8 cellular contexts compared by ENCODE assay signal in genomic region chr7:105532709-105533460, GRCh38. TPM values are rescaled to one million over a fixed set of nuclear protein-coding genes. Genes with fewer than 3 reads are reported as not detected.
DNase-seq lines count a peak whose midpoint lies in the region; ATAC-seq, FAIRE-seq and TF ChIP-seq lines count a peak whose summit lies in the region.

No MANE protein-coding gene starts in this region.

- no peak for FAIRE-seq in keratinocyte (lab: Jason Lieb, UNC)

- H3K27me3 ChIP-seq in keratinocyte (ENCODE audit: control insufficient read depth, extremely low read depth, insufficient read depth, low read length), result no peaks in the 10 kb centered on the region
- H3K27me3 ChIP-seq in subcutaneous abdominal adipose tissue (ENCODE audit: control insufficient read depth in 5 of 5, insufficient read depth in 4 of 5, low read length in 5 of 5), result no peaks in the 10 kb centered on the region

- intact Hi-C loops in activated T-helper 2 cell treated with anti-CD3 and anti-CD28 coated beads, Interferon-gamma antibody, Interleukin-2, Interleukin-4, amounts not matched to agents 10 μg/mL and 5 μg/mL and 100 μg/mL, durations not matched to agents 14 hours and 24 hours and 36 hours (cut with micrococcal nuclease), result loop anchor here (1.0 to 2.0 kb wide), 2 partner anchors 11 to 588 kb away; partner anchors contain the start of gene PUS7
- intact Hi-C loops in posterior cingulate gyrus (cut with DNase I), result no loop called here

- no peaks in the 10 kb centered on the region for H3K9me3 Mint-ChIP-seq in T-helper 2 cell treated with Interferon-gamma antibody and Interleukin-4, amounts not matched to agents 5 μg/mL and 100 μg/mL, for 36 hours
- no peaks in the 10 kb centered on the region for H3K9me3 Mint-ChIP-seq in activated T-helper 2 cell treated with anti-CD3 and anti-CD28 coated beads, Interferon-gamma antibody, Interleukin-2, Interleukin-4, amounts not matched to agents 10 μg/mL and 5 μg/mL and 100 μg/mL, durations not matched to agents 14 hours and 24 hours and 36 hours

- H3K9me1 ChIP-seq in keratinocyte (ENCODE audit: control insufficient read depth, extremely low read depth, insufficient read depth, low read length), result no peaks in the 10 kb centered on the region

- peak overlapping the region; percentile 72 for H3K4me2 ChIP-seq in keratinocyte (ENCODE audit: control insufficient read depth, extremely low read depth, insufficient read depth, low read depth, low read length)

- H3K27ac Mint-ChIP-seq in T-helper 2 cell treated with Interferon-gamma antibody and Interleukin-4, amounts not matched to agents 5 μg/mL and 100 μg/mL, for 36 hours, result peak overlapping the region; percentile 91
- peak overlapping the region; percentile 92 for H3K27ac Mint-ChIP-seq in activated T-helper 2 cell treated with anti-CD3 and anti-CD28 coated beads, Interferon-gamma antibody, Interleukin-2, Interleukin-4, amounts not matched to agents 10 μg/mL and 5 μg/mL and 100 μg/mL, durations not matched to agents 14 hours and 24 hours and 36 hours

- H2AFZ ChIP-seq in keratinocyte (ENCODE audit: control insufficient read depth, low read length), result peak overlapping the region; percentile 99

- DNase-seq in T-helper 2 cell treated with Interferon-gamma antibody and Interleukin-4, amounts not matched to agents 5 μg/mL and 100 μg/mL, for 36 hours (ENCODE audit: low spot score), result no peak
- DNase-seq in T-helper 2 cell (no peak), keratinocyte (ENCODE audit: low read depth, low spot score) (no peak), posterior cingulate gyrus (no peak)
- DNase-seq in activated T-helper 2 cell treated with anti-CD3 and anti-CD28 coated beads, Interferon-gamma antibody, Interleukin-2, Interleukin-4, amounts not matched to agents 10 μg/mL and 5 μg/mL and 100 μg/mL, durations not matched to agents 14 hours and 24 hours and 36 hours (ENCODE audit: low spot score), result no peak

- H3K36me3 ChIP-seq in keratinocyte (ENCODE audit: control insufficient read depth in 2 of 2, extremely low read depth in 1 of 2, insufficient read depth in 2 of 2, low read length in 2 of 2) (peaks cover 3 to 4% of the 10 kb centered on the region in 2 experiments), subcutaneous abdominal adipose tissue (ENCODE audit: control insufficient read depth in 5 of 5, insufficient read depth in 5 of 5, low read length in 5 of 5) (peaks cover 0 to 11% (median 7%) of the 10 kb centered on the region in 5 donors)

- no peaks in the 10 kb centered on the region for H4K20me1 ChIP-seq in keratinocyte (ENCODE audit: control insufficient read depth, extremely low read depth, insufficient read depth, low read length)

- ATAC-seq in GM19328 (IDR thresholded peaks at IDR 0.05; ENCODE audit: unreplicated experiment) (no peak), HG03442 (IDR thresholded peaks at IDR 0.05; ENCODE audit: unreplicated experiment) (no peak)

- H3K27ac ChIP-seq in keratinocyte (ENCODE audit: control insufficient read depth, insufficient read depth, low read length), result peak overlapping the region; percentile 84
- peak overlapping the region; percentile 72 for H3K27ac ChIP-seq in subcutaneous abdominal adipose tissue (ENCODE audit: low read depth, low read length)

- H3K4me3 ChIP-seq in keratinocyte (ENCODE audit: control insufficient read depth in 2 of 3, extremely low read depth in 1 of 3, insufficient read depth in 2 of 3, low read depth in 1 of 3, low read length in 3 of 3), result peak overlapping the region; percentile 81 to 100 (median 97)
- H3K4me3 ChIP-seq in subcutaneous abdominal adipose tissue (ENCODE audit: low read depth in 1 of 5, low read length in 5 of 5), result peak overlapping the region; percentile 98 to 100 (median 99)

- peaks cover 8% of the 10 kb centered on the region for H3K36me3 Mint-ChIP-seq in T-helper 2 cell treated with Interferon-gamma antibody and Interleukin-4, amounts not matched to agents 5 μg/mL and 100 μg/mL, for 36 hours (ENCODE audit: low read depth)
- H3K36me3 Mint-ChIP-seq in activated T-helper 2 cell treated with anti-CD3 and anti-CD28 coated beads, Interferon-gamma antibody, Interleukin-2, Interleukin-4, amounts not matched to agents 10 μg/mL and 5 μg/mL and 100 μg/mL, durations not matched to agents 14 hours and 24 hours and 36 hours (ENCODE audit: low read depth), result peaks cover 18% of the 10 kb centered on the region

- peaks cover 28% of the 10 kb centered on the region for H3K79me2 ChIP-seq in keratinocyte (ENCODE audit: control insufficient read depth, insufficient read depth, low read length)

- H3K4me1 ChIP-seq in keratinocyte (ENCODE audit: control insufficient read depth, extremely low read depth, insufficient read depth, low read length) (peaks cover 4% of the 10 kb centered on the region), subcutaneous abdominal adipose tissue (ENCODE audit: control insufficient read depth in 5 of 5, insufficient read depth in 5 of 5, low read length in 5 of 5) (peaks cover 2 to 27% (median 21%) of the 10 kb centered on the region in 5 donors)

- H3K4me1 Mint-ChIP-seq in T-helper 2 cell treated with Interferon-gamma antibody and Interleukin-4, amounts not matched to agents 5 μg/mL and 100 μg/mL, for 36 hours (ENCODE audit: low read depth), result peaks cover 21% of the 10 kb centered on the region
- peaks cover 18% of the 10 kb centered on the region for H3K4me1 Mint-ChIP-seq in activated T-helper 2 cell treated with anti-CD3 and anti-CD28 coated beads, Interferon-gamma antibody, Interleukin-2, Interleukin-4, amounts not matched to agents 10 μg/mL and 5 μg/mL and 100 μg/mL, durations not matched to agents 14 hours and 24 hours and 36 hours (ENCODE audit: low read depth)

- H3K9ac ChIP-seq in keratinocyte (ENCODE audit: control insufficient read depth, extremely low read depth, insufficient read depth, low read length) (peak overlapping the region; percentile 96), subcutaneous abdominal adipose tissue (ENCODE audit: low read length in 5 of 5) (peak overlapping the region; percentile 99 to 100 (median 100))

- H3K9me3 ChIP-seq in keratinocyte (ENCODE audit: control insufficient read depth, low read depth, low read length) (no peaks in the 10 kb centered on the region), subcutaneous abdominal adipose tissue (ENCODE audit: control insufficient read depth in 5 of 5, low read length in 5 of 5) (no peaks in the 10 kb centered on the region)

- no peaks in the 10 kb centered on the region for H3K27me3 Mint-ChIP-seq in T-helper 2 cell treated with Interferon-gamma antibody and Interleukin-4, amounts not matched to agents 5 μg/mL and 100 μg/mL, for 36 hours (ENCODE audit: low read depth)
- H3K27me3 Mint-ChIP-seq in activated T-helper 2 cell treated with anti-CD3 and anti-CD28 coated beads, Interferon-gamma antibody, Interleukin-2, Interleukin-4, amounts not matched to agents 10 μg/mL and 5 μg/mL and 100 μg/mL, durations not matched to agents 14 hours and 24 hours and 36 hours (ENCODE audit: low read depth), result no peaks in the 10 kb centered on the region

- TF ChIP-seq CTCF in keratinocyte (optimal IDR thresholded peaks at IDR 0.05 in 1 of 3, IDR thresholded peaks at IDR 0.05 in 1 of 3, conservative IDR thresholded peaks at IDR 0.05 in 1 of 3; ENCODE audit: extremely low read depth in 1 of 3, insufficient read depth in 2 of 3, low read length in 3 of 3), result no peak

- dilution Hi-C loops in keratinocyte (cut with MboI; ENCODE audit: extremely low pct_ligation_motif_present, low sequenced_read_pairs), result no loop called here

- peak overlapping the region; percentile 84 for H3K4me3 Mint-ChIP-seq in T-helper 2 cell treated with Interferon-gamma antibody and Interleukin-4, amounts not matched to agents 5 μg/mL and 100 μg/mL, for 36 hours
- H3K4me3 Mint-ChIP-seq in activated T-helper 2 cell treated with anti-CD3 and anti-CD28 coated beads, Interferon-gamma antibody, Interleukin-2, Interleukin-4, amounts not matched to agents 10 μg/mL and 5 μg/mL and 100 μg/mL, durations not matched to agents 14 hours and 24 hours and 36 hours (ENCODE audit: low read depth), result peak overlapping the region; percentile 91

RNA-seq across cellular contexts. Expression of gene RINT1, which starts 0.9 kb away (rescaled TPM):
- total RNA-seq in activated T-helper 2 cell treated with anti-CD3 and anti-CD28 coated beads, Interferon-gamma antibody, Interleukin-2, Interleukin-4, amounts not matched to agents 10 μg/mL and 5 μg/mL and 100 μg/mL, durations not matched to agents 14 hours and 24 hours and 36 hours, result 25.7 and 28.7 TPM in 2 replicates
- polyA plus RNA-seq in keratinocyte, result 14.8 to 23.6 TPM (median 17.4 TPM) in 3 replicates
- polyA plus RNA-seq in keratinocyte (2011; ENCODE audit: low read depth), result 41.8 TPM
- 9.2 and 15.5 TPM in 2 replicates for polyA plus RNA-seq in keratinocyte (2011; cell fraction: cytosol; rRNA removed)
- polyA plus RNA-seq in keratinocyte (2011; cell fraction: nucleus; rRNA removed), result 22.1 and 22.4 TPM in 2 replicates
- polyA plus RNA-seq in keratinocyte (2012; ENCODE audit: low replicate concordance), result 15.7 and 16.2 TPM in 2 replicates
- 5.7 to 30.6 TPM (median 17.6 TPM) in 3 replicates for polyA minus RNA-seq in keratinocyte
- polyA minus RNA-seq in keratinocyte (2011; cell fraction: cytosol; rRNA and poly(A)+ RNA removed), result 23.2 TPM
- 12.0 and 18.2 TPM in 2 replicates for polyA minus RNA-seq in keratinocyte (2011; cell fraction: nucleus; rRNA and poly(A)+ RNA removed)

RNA-seq across cellular contexts. Expression of gene PUS7, which starts 10.8 kb away (rescaled TPM):
- total RNA-seq in activated T-helper 2 cell treated with anti-CD3 and anti-CD28 coated beads, Interferon-gamma antibody, Interleukin-2, Interleukin-4, amounts not matched to agents 10 μg/mL and 5 μg/mL and 100 μg/mL, durations not matched to agents 14 hours and 24 hours and 36 hours, result 41.8 and 44.4 TPM in 2 replicates
- polyA plus RNA-seq in keratinocyte, result 12.4 to 25.2 TPM (median 24.7 TPM) in 3 replicates
- polyA plus RNA-seq in keratinocyte (2011; ENCODE audit: low read depth), result 10.2 TPM
- 11.4 and 21.4 TPM in 2 replicates for polyA plus RNA-seq in keratinocyte (2011; cell fraction: cytosol; rRNA removed)
- polyA plus RNA-seq in keratinocyte (2011; cell fraction: nucleus; rRNA removed), result 26.6 and 32.7 TPM in 2 replicates
- polyA plus RNA-seq in keratinocyte (2012; ENCODE audit: low replicate concordance), result 9.8 and 17.1 TPM in 2 replicates
- polyA minus RNA-seq in keratinocyte, result 2.5 to 15.6 TPM (median 5.7 TPM) in 3 replicates
- polyA minus RNA-seq in keratinocyte (2011; cell fraction: cytosol; rRNA and poly(A)+ RNA removed), result 12.9 TPM
- polyA minus RNA-seq in keratinocyte (2011; cell fraction: nucleus; rRNA and poly(A)+ RNA removed), result 7.7 and 18.1 TPM in 2 replicates

RNA-seq across cellular contexts. Expression of gene EFCAB10, which starts 48.4 kb away (rescaled TPM):
- total RNA-seq in activated T-helper 2 cell treated with anti-CD3 and anti-CD28 coated beads, Interferon-gamma antibody, Interleukin-2, Interleukin-4, amounts not matched to agents 10 μg/mL and 5 μg/mL and 100 μg/mL, durations not matched to agents 14 hours and 24 hours and 36 hours, result not detected in 2 replicates
- polyA plus RNA-seq in keratinocyte, result 0.07 TPM in 1 of 3 replicates, not detected in the others
- polyA plus RNA-seq in keratinocyte (2011; ENCODE audit: low read depth), result 0.32 TPM
- polyA plus RNA-seq in keratinocyte (2011; cell fraction: cytosol; rRNA removed), result 0.11 TPM in 1 of 2 replicates, not detected in the other
- polyA plus RNA-seq in keratinocyte (2011; cell fraction: nucleus; rRNA removed), result 0.11 TPM in 1 of 2 replicates, not detected in the other
- polyA plus RNA-seq in keratinocyte (2012; ENCODE audit: low replicate concordance), result 0.20 and 0.24 TPM in 2 replicates
- 0.58 TPM in 1 of 3 replicates, not detected in the others for polyA minus RNA-seq in keratinocyte
- not detected for polyA minus RNA-seq in keratinocyte (2011; cell fraction: cytosol; rRNA and poly(A)+ RNA removed)
- polyA minus RNA-seq in keratinocyte (2011; cell fraction: nucleus; rRNA and poly(A)+ RNA removed), result not detected in 2 replicates
